Comparison of ENCODE assay signal across 3 cellular contexts in genomic region chr4:170226288-170226687, GRCh38.
TF ChIP-seq lines count a peak whose summit lies in the region.

No MANE protein-coding gene starts in this region.

TF ChIP-seq in HCT116, 20 proteins besides CTCF, POLR2A, EP300 and RAD21:
- no peak for TF ChIP-seq YY1 (IDR thresholded peaks at IDR 0.05; ENCODE audit: extremely low read depth, insufficient replicate concordance, low read depth, low read length)
- peak; percentile 32 for TF ChIP-seq SP1 (IDR thresholded peaks at IDR 0.05; ENCODE audit: low read depth)
- peak; percentile 56; the same call in 1 of the 2 replicates for TF ChIP-seq POLR2AphosphoS5 (IDR thresholded peaks at IDR 0.05; ENCODE audit: low read depth, low read length)

TF ChIP-seq in H1, 55 proteins besides CTCF, POLR2A, EP300 and RAD21:
- TF ChIP-seq CEBPB (IDR thresholded peaks at IDR 0.05; ENCODE audit: low read depth, low read length), result no peak
- no peak for TF ChIP-seq BACH1 (IDR thresholded peaks at IDR 0.05; ENCODE audit: low read length)
- no peak for TF ChIP-seq ATF2 (IDR thresholded peaks at IDR 0.05; ENCODE audit: low read length)
- no peak for TF ChIP-seq CHD1 (IDR thresholded peaks at IDR 0.05; ENCODE audit: low read depth, low read length)
- no peak for TF ChIP-seq GTF2F1 (IDR thresholded peaks at IDR 0.05; ENCODE audit: borderline replicate concordance, low read depth, low read length)
- no peak for TF ChIP-seq TBP (IDR thresholded peaks at IDR 0.05; ENCODE audit: low read depth, low read length)
- TF ChIP-seq RXRA (IDR thresholded peaks at IDR 0.05; ENCODE audit: insufficient read depth, low read depth, low read length), result no peak
- no peak for TF ChIP-seq USF2 (IDR thresholded peaks at IDR 0.05; ENCODE audit: low read length)
- TF ChIP-seq SP2 (IDR thresholded peaks at IDR 0.05; ENCODE audit: low read length), result no peak
- no peak for TF ChIP-seq RFX5 (IDR thresholded peaks at IDR 0.05; ENCODE audit: borderline replicate concordance, low read depth, low read length)
- no peak for TF ChIP-seq TEAD4 (IDR thresholded peaks at IDR 0.05; ENCODE audit: low read depth, low read length)
- TF ChIP-seq FOSL1 (IDR thresholded peaks at IDR 0.05; ENCODE audit: insufficient read depth, low read depth, low read length), result no peak
- no peak for TF ChIP-seq SIX5 (IDR thresholded peaks at IDR 0.05; ENCODE audit: low read depth, low read length)
- TF ChIP-seq CBX5 (IDR thresholded peaks at IDR 0.05; ENCODE audit: low read depth, low read length), result no peak
- TF ChIP-seq PHF8 (conservative IDR thresholded peaks at IDR 0.05; ENCODE audit: low read depth, low read length), result no peak
- TF ChIP-seq KDM1A (IDR thresholded peaks at IDR 0.05; ENCODE audit: borderline replicate concordance, low read length), result no peak
- TF ChIP-seq CBX8 (IDR thresholded peaks at IDR 0.05; ENCODE audit: borderline replicate concordance, low read depth, low read length), result no peak
- no peak for TF ChIP-seq POU5F1 (IDR thresholded peaks at IDR 0.05; ENCODE audit: low read depth, low read length)

TF ChIP-seq in liver, 16 proteins besides CTCF, POLR2A, EP300 and RAD21:
- TF ChIP-seq FOXA1 (IDR thresholded peaks at IDR 0.05) (peak; percentile 27), NR2F2 (IDR thresholded peaks at IDR 0.05) (no peak), SP1 (IDR thresholded peaks at IDR 0.05) (peak; percentile 68), FOXA2 (IDR thresholded peaks at IDR 0.05) (peak; percentile 59), ZBTB33 (IDR thresholded peaks at IDR 0.05) (no peak), HNF4A (conservative IDR thresholded peaks at IDR 0.05) (no peak), REST (IDR thresholded peaks at IDR 0.05) (peak; percentile 16), RXRA (IDR thresholded peaks at IDR 0.05) (peak; percentile 35 to 49), MAX (IDR thresholded peaks at IDR 0.05) (no peak), EGR1 (IDR thresholded peaks at IDR 0.05; ENCODE audit: low read depth in 2 of 2) (no peak), ATF3 (IDR thresholded peaks at IDR 0.05) (no peak)
